ENCODE assay signal across 7 cellular contexts in the genomic region with DNA sequence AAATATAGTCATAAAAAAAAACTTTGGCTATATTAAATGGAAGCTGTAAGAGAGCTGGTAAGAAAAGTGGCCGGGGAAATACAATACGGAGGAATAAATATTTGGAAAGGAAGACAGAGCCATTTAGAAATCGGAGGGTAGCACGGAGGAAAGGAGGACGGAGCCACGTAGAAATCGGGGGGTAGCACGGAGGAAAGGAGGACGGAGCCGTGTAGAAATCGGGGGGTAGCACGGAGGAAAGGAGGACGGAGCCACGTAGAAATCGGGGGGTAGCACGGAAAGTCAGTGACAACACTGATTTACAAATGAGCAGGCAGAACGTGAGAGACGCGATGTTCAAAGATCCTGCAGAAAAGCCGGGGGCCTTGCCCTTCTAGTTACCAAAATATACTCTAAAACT.
A peak's percentile ranks its signal among the peaks of the same experiment; 100 is the strongest.
DNase-seq lines count a peak whose midpoint lies in the region; ATAC-seq, FAIRE-seq and TF ChIP-seq lines count a peak whose summit lies in the region.
"Not testable (repeated sequence)": the region's sequence is repeated elsewhere in the genome, so short reads cannot be mapped to it uniquely, and the experiment has no call there.

No MANE protein-coding gene starts in this region.

- not testable (repeated sequence) for H3K4me1 ChIP-seq in endothelial cell of umbilical vein (ENCODE audit: control insufficient read depth, extremely low read depth, insufficient read depth, low read length); lower lobe of right lung

- not testable (repeated sequence) for H3K36me3 Mint-ChIP-seq in CD14-positive monocyte; T-helper 17 cell (ENCODE audit: low read depth)

- intact Hi-C loops in CD14-positive monocyte (cut with micrococcal nuclease); endothelial cell of umbilical vein (cut with micrococcal nuclease); lower lobe of right lung (cut with DNase I); posterior vena cava (cut with DNase I): not testable (repeated sequence)

- not testable (repeated sequence) for H3K4me3 ChIP-seq in endothelial cell of umbilical vein (replicated peaks in 1 of 3; ENCODE audit: insufficient read depth in 1 of 3, low read depth in 1 of 3, low read length in 3 of 3); lower lobe of right lung

- H3K4me2 ChIP-seq in endothelial cell of umbilical vein (ENCODE audit: insufficient read depth, low read length), result not testable (repeated sequence)

- not testable (repeated sequence) for H3K27me3 ChIP-seq in endothelial cell of umbilical vein (ENCODE audit: control insufficient read depth in 2 of 2, insufficient read depth in 2 of 2, low read length in 2 of 2); lower lobe of right lung (ENCODE audit: low read depth)

- H3K27ac Mint-ChIP-seq in CD14-positive monocyte, T-helper 17 cell: not testable (repeated sequence)

- DNase-seq in CD14-positive monocyte (ENCODE audit: low spot score) (peak; percentile 1), NCI-H128 (lab: John Stamatoyannopoulos, UW; ENCODE audit: unreplicated experiment) (peak; percentile 5), T-helper 17 cell (peak in 1 of 3 donors; percentile 35), endothelial cell of umbilical vein (ENCODE audit: low read depth, low spot score) (peak; percentile 6), lower lobe of right lung (peak; percentile 14), posterior vena cava (ENCODE audit: low spot score) (peak; percentile 5)
- not testable (repeated sequence) for DNase-seq in GM19239 (ENCODE audit: insufficient read length, low spot score)

- H3K9me1 ChIP-seq in endothelial cell of umbilical vein (replicated peaks; ENCODE audit: control insufficient read depth, extremely low read depth, insufficient read depth, low read length), result not testable (repeated sequence)

- H3K9ac ChIP-seq in endothelial cell of umbilical vein (replicated peaks; ENCODE audit: extremely low read depth, insufficient read depth, low read length), result not testable (repeated sequence)

- POLR2A ChIA-PET in endothelial cell of umbilical vein (lab: Charles Lee), result not testable (repeated sequence)

- TF ChIP-seq POLR2A in endothelial cell of umbilical vein (IDR thresholded peaks at IDR 0.05; ENCODE audit: low read depth, low read length), result not testable (repeated sequence)

- dilution Hi-C loops in endothelial cell of umbilical vein (cut with MboI; ENCODE audit: extremely low pct_ligation_motif_present, low sequenced_read_pairs), result not testable (repeated sequence)

- H3K4me1 Mint-ChIP-seq in CD14-positive monocyte, T-helper 17 cell: not testable (repeated sequence)

- H3K9me3 ChIP-seq in T-helper 17 cell (ENCODE audit: control insufficient read depth, low read length, poor library complexity, severe bottlenecking); endothelial cell of umbilical vein (replicated peaks; ENCODE audit: control insufficient read depth, insufficient read depth, low read length); lower lobe of right lung: not testable (repeated sequence)

- peaks cover 11 to 26% (median 16%) of the 10 kb centered on the region in 7 donors for H3K9me3 Mint-ChIP-seq in CD14-positive monocyte

- CTCF ChIA-PET in endothelial cell of umbilical vein (lab: Charles Lee), result not testable (repeated sequence)

- not testable (repeated sequence) for H2AFZ ChIP-seq in endothelial cell of umbilical vein (ENCODE audit: low read depth, low read length)

- H3K36me3 ChIP-seq in endothelial cell of umbilical vein (ENCODE audit: control insufficient read depth in 2 of 2, extremely low read depth in 1 of 2, insufficient read depth in 2 of 2, low read length in 2 of 2); lower lobe of right lung: not testable (repeated sequence)

- H3K27me3 Mint-ChIP-seq in CD14-positive monocyte (ENCODE audit: low read depth in 3 of 3); T-helper 17 cell: not testable (repeated sequence)

- not testable (repeated sequence) for TF ChIP-seq CTCF in CD14-positive monocyte (IDR thresholded peaks at IDR 0.05); endothelial cell of umbilical vein (IDR thresholded peaks at IDR 0.05; ENCODE audit: extremely low read depth in 1 of 2, insufficient read depth in 1 of 2, low read depth in 1 of 2, low read length in 2 of 2); lower lobe of right lung (IDR thresholded peaks at IDR 0.05)

- peak; percentile 64 for ATAC-seq in T-helper 17 cell
- not testable (repeated sequence) for ATAC-seq in lower lobe of right lung

- H3K4me3 Mint-ChIP-seq in CD14-positive monocyte, T-helper 17 cell: not testable (repeated sequence)

- not testable (repeated sequence) for H3K79me2 ChIP-seq in endothelial cell of umbilical vein (ENCODE audit: control insufficient read depth, insufficient read depth, low read length)

- not testable (repeated sequence) for BruUV-seq in endothelial cell of umbilical vein (replicated peaks; lab: Mats Ljungman, UMichigan)

- H3K27ac ChIP-seq in endothelial cell of umbilical vein (ENCODE audit: insufficient read depth, low read depth, low read length); lower lobe of right lung: not testable (repeated sequence)

- not testable (repeated sequence) for H4K20me1 ChIP-seq in endothelial cell of umbilical vein (replicated peaks; ENCODE audit: control insufficient read depth, extremely low read depth, insufficient read depth, low read length)

- peak; percentile 88 for FAIRE-seq in GM19239 (lab: Jason Lieb, UNC)
- not testable (repeated sequence) for FAIRE-seq in endothelial cell of umbilical vein (lab: Jason Lieb, UNC)
